11 cellular contexts compared by ENCODE assay signal in genomic region chr3:141384157-141384556, GRCh38. TPM values are rescaled to one million over a fixed set of nuclear protein-coding genes. Genes with fewer than 3 reads are reported as not detected.
DNase-seq lines count a peak whose midpoint lies in the region; ATAC-seq and TF ChIP-seq lines count a peak whose summit lies in the region.
"Had no signal": no experiment of that assay in that cellular context is flagged by ENCODE, and none has a peak within 500 bp of the region (broad histone marks: within the 10 kb centered on the region; RNA-seq: fewer than 3 reads in every experiment).

No MANE protein-coding gene starts in this region.

- WGBS in sigmoid colon, 2 donors = 78 to 82% methylated on average over 4 of the region's 4 CpGs

- ATAC-seq in HG03520 (IDR thresholded peaks at IDR 0.05; ENCODE audit: unreplicated experiment) = no peak
- ATAC-seq: K562, Right ventricle myocardium inferior had no signal

- H3K27me3 ChIP-seq in endocrine pancreas (ENCODE audit: control insufficient read depth, insufficient read depth, low read length) = no peaks in the 10 kb centered on the region
- no peaks in the 10 kb centered on the region for H3K27me3 ChIP-seq in sigmoid colon

- peak overlapping the region; percentile 43 to 70 (median 63) for H3K27ac ChIP-seq in sigmoid colon

- H3K4me1 ChIP-seq in endocrine pancreas (ENCODE audit: control insufficient read depth, insufficient read depth, low read length) = peaks cover 6% of the 10 kb centered on the region
- H3K4me1 ChIP-seq in sigmoid colon = peaks cover 0 to 48% (median 9%) of the 10 kb centered on the region in 4 donors

- H3K36me3 ChIP-seq in endocrine pancreas (ENCODE audit: control insufficient read depth, insufficient read depth, low read length) = no peaks in the 10 kb centered on the region
- no peaks in the 10 kb centered on the region for H3K36me3 ChIP-seq in sigmoid colon

- TF ChIP-seq POLR2A in sigmoid colon (IDR thresholded peaks at IDR 0.05) = no peak

- intact Hi-C loops in sigmoid colon (cut with DNase I) = no loop called here

- DNase-seq in EL (peak; percentile 50), NCI-H82 treated with DMSO at 0.1 percent for 48 hours (lab: John Stamatoyannopoulos, UW; ENCODE audit: unreplicated experiment) (peak; percentile 69), sigmoid colon (no peak), SIG-M5 (lab: John Stamatoyannopoulos, UW) (no peak), NCI-H524 treated with DMSO at 0.1 percent for 48 hours (lab: John Stamatoyannopoulos, UW) (no peak), activated gamma-delta T cell treated with Interleukin-2 at 50 U/mL for 16 hours (no peak)
- DNase-seq: stimulated activated naive CD4-positive, alpha-beta T cell treated with Interleukin-2 at 50 U/mL for 16 hours had no signal

- no peak for TF ChIP-seq CTCF in sigmoid colon (IDR thresholded peaks at IDR 0.05)

- H3K4me3 ChIP-seq in endocrine pancreas (ENCODE audit: control insufficient read depth, insufficient read depth, low read length) (peak overlapping the region; percentile 83), sigmoid colon (peak overlapping the region in 1 of 4 donors; percentile 26)
- H3K4me3 ChIP-seq: K562 had no signal

- H3K9me3 ChIP-seq in endocrine pancreas (ENCODE audit: control insufficient read depth, low read length) = no peaks in the 10 kb centered on the region
- no peaks in the 10 kb centered on the region for H3K9me3 ChIP-seq in sigmoid colon

- H3K9ac ChIP-seq in endocrine pancreas (ENCODE audit: control insufficient read depth, insufficient read depth, low read length) = no peak overlapping the region

- no peak for TF ChIP-seq EP300 in sigmoid colon (IDR thresholded peaks at IDR 0.05)

RNA-seq across cellular contexts. Expression of gene ZBTB38, which starts 15.9 kb away (rescaled TPM):
- 100 to 1,000 TPM; 150 to 178 (median 155) TPM for total RNA-seq in sigmoid colon
- polyA plus RNA-seq in sigmoid colon = 10 to 100 TPM; 16.8 to 23.1 (median 19.9) TPM

Comparison
In these comparisons a context has a peak if more than half of its experiments do, and no peak if none do; other contexts are left out.
1. DNase-seq: peak in EL (single experiment) and NCI-H82 treated with DMSO at 0.1 percent for 48 hours (single experiment); none in sigmoid colon (single experiment), SIG-M5 (single experiment), NCI-H524 treated with DMSO at 0.1 percent for 48 hours (single experiment) and activated gamma-delta T cell treated with Interleukin-2 at 50 U/mL for 16 hours (single experiment).